1 cellular context compared by ENCODE assay signal in the genomic region with DNA sequence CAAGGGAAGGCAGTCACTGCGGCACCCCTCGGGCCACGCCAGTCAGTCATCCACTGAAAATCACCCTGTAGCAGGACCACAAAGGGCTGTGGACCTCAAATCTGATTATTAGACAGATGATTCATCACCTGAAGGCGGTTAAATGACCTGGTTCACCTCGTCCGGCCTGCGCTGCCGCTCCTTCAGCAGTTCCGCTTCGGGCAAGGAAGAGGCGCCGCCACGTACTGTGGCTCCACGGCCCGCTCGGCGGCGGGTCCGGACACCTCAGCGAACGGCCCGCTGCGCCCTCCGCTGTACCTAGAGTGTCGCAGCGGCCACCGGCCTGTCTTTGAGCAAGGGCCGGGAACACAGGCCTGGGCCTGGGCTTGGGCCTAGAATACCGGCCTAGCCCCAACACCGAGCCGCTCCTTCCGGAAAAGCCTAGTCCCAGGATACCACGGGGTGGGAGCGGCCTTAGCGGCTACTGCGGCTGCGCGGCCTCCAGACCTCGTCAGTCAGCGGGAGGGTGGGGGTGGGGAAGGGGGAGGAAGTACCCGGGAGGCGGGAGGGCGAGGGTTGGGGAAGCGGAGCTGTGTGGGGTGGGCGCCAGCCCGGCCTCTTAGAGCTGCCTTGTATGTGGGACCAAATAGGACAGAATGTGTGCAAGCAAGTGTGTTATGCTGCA.
TF ChIP-seq lines count a peak whose summit lies in the region.

A gene with protein sequence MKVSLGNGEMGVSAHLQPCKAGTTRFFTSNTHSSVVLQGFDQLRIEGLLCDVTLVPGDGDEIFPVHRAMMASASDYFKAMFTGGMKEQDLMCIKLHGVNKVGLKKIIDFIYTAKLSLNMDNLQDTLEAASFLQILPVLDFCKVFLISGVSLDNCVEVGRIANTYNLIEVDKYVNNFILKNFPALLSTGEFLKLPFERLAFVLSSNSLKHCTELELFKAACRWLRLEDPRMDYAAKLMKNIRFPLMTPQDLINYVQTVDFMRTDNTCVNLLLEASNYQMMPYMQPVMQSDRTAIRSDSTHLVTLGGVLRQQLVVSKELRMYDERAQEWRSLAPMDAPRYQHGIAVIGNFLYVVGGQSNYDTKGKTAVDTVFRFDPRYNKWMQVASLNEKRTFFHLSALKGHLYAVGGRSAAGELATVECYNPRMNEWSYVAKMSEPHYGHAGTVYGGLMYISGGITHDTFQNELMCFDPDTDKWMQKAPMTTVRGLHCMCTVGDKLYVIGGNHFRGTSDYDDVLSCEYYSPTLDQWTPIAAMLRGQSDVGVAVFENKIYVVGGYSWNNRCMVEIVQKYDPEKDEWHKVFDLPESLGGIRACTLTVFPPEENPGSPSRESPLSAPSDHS (minus strand): TSS at position 436 of the 664 bp plus-strand sequence. CDS start 545 bp downstream, outside the sequence.

TF ChIP-seq in HepG2, 621 proteins besides CTCF, POLR2A, EP300 and RAD21 (continued from another document and continues in another):
- no peak for TF ChIP-seq ZNF646 (CRISPR knock-in tag; IDR thresholded peaks at IDR 0.05)
- peak; percentile 94 for TF ChIP-seq YEATS2 (CRISPR knock-in tag; IDR thresholded peaks at IDR 0.05; ENCODE audit: borderline replicate concordance)
- TF ChIP-seq ZNF496 (CRISPR knock-in tag; IDR thresholded peaks at IDR 0.05; ENCODE audit: insufficient replicate concordance) = no peak
- TF ChIP-seq DMAP1 (CRISPR knock-in tag; IDR thresholded peaks at IDR 0.05) = peak; percentile 86; the same call in 1 of the 2 replicates
- TF ChIP-seq BCL3 (CRISPR knock-in tag; IDR thresholded peaks at IDR 0.05) = peak; percentile 94
- TF ChIP-seq ZNF451 (CRISPR knock-in tag; IDR thresholded peaks at IDR 0.05) = peak; percentile 41; the same call in 1 of the 2 replicates
- TF ChIP-seq, protein P1, sequence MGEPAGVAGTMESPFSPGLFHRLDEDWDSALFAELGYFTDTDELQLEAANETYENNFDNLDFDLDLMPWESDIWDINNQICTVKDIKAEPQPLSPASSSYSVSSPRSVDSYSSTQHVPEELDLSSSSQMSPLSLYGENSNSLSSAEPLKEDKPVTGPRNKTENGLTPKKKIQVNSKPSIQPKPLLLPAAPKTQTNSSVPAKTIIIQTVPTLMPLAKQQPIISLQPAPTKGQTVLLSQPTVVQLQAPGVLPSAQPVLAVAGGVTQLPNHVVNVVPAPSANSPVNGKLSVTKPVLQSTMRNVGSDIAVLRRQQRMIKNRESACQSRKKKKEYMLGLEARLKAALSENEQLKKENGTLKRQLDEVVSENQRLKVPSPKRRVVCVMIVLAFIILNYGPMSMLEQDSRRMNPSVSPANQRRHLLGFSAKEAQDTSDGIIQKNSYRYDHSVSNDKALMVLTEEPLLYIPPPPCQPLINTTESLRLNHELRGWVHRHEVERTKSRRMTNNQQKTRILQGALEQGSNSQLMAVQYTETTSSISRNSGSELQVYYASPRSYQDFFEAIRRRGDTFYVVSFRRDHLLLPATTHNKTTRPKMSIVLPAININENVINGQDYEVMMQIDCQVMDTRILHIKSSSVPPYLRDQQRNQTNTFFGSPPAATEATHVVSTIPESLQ (CRISPR knock-in tag; conservative IDR thresholded peaks at IDR 0.05) = no peak
- peak; percentile 76; the same call in 1 of the 2 replicates for TF ChIP-seq ARID4A (CRISPR knock-in tag; IDR thresholded peaks at IDR 0.05; ENCODE audit: borderline replicate concordance)
- peak; percentile 86 for TF ChIP-seq DR1 (CRISPR knock-in tag; IDR thresholded peaks at IDR 0.05)
- TF ChIP-seq ZNF563 (CRISPR knock-in tag; IDR thresholded peaks at IDR 0.05) = peak; percentile 75
- no peak for TF ChIP-seq MIXL1 (CRISPR knock-in tag; IDR thresholded peaks at IDR 0.05)
- no peak for TF ChIP-seq GRHL1 (CRISPR knock-in tag; conservative IDR thresholded peaks at IDR 0.05)
- no peak for TF ChIP-seq ZNF121 (CRISPR knock-in tag; IDR thresholded peaks at IDR 0.05)
- TF ChIP-seq ISX (CRISPR knock-in tag; conservative IDR thresholded peaks at IDR 0.05) = no peak; the same call in 1 of the 2 replicates
- TF ChIP-seq ZNF782 (CRISPR knock-in tag; IDR thresholded peaks at IDR 0.05; ENCODE audit: borderline replicate concordance) = peak; percentile 74; the same call in 1 of the 2 replicates
- TF ChIP-seq, protein P2, sequence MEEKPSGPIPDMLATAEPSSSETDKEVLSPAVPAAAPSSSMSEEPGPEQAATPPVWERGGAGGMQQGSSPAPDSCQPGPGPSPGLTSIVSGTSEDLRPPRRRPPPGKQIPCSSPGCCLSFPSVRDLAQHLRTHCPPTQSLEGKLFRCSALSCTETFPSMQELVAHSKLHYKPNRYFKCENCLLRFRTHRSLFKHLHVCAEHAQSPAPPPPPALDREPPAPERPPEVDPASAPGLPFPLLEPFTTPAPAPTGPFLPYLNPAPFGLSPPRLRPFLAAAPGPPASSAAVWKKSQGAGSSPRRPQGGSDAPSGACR (CRISPR knock-in tag; IDR thresholded peaks at IDR 0.05) = no peak; the same call in 1 of the 2 replicates
- TF ChIP-seq, protein P3, sequence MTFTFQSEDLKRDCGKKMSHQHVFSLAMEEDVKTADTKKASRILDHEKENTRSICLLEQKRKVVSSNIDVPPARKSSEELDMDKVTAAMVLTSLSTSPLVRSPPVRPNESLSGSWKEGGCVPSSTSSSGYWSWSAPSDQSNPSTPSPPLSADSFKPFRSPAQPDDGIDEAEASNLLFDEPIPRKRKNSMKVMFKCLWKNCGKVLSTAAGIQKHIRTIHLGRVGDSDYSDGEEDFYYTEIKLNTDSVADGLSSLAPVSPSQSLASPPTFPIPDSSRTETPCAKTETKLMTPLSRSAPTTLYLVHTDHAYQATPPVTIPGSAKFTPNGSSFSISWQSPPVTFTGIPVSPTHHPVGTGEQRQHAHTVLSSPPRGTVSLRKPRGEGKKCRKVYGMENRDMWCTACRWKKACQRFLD (CRISPR knock-in tag; IDR thresholded peaks at IDR 0.05; ENCODE audit: borderline replicate concordance) = no peak
- 0 out of 2 replicates have a peak, but pooled peaks have one; percentile 50 for TF ChIP-seq ZNF160 (CRISPR knock-in tag; IDR thresholded peaks at IDR 0.05)
- peak; percentile 64 for TF ChIP-seq SAP130 (CRISPR knock-in tag; IDR thresholded peaks at IDR 0.05; ENCODE audit: low read depth)
- TF ChIP-seq SALL2 (CRISPR knock-in tag; IDR thresholded peaks at IDR 0.05) = peak; percentile 71; the same call in 1 of the 2 replicates
- 0 out of 2 replicates have a peak, but pooled peaks have one; percentile 54 for TF ChIP-seq MYC (CRISPR knock-in tag; IDR thresholded peaks at IDR 0.05; ENCODE audit: borderline replicate concordance)
- TF ChIP-seq ZNF12 (CRISPR knock-in tag; IDR thresholded peaks at IDR 0.05) = peak; percentile 29; the same call in 1 of the 2 replicates
- TF ChIP-seq ZNF143 (CRISPR knock-in tag; IDR thresholded peaks at IDR 0.05) = peak; percentile 86
- peak; percentile 18; the same call in 1 of the 3 replicates for TF ChIP-seq MXI1 (IDR thresholded peaks at IDR 0.05; ENCODE audit: borderline replicate concordance, low read depth, low read length)
- TF ChIP-seq ZNF766 (CRISPR knock-in tag; IDR thresholded peaks at IDR 0.05; ENCODE audit: borderline replicate concordance) = no peak
- no peak for TF ChIP-seq DMTF1 (CRISPR knock-in tag; IDR thresholded peaks at IDR 0.05)
- no peak for TF ChIP-seq ZNF550 (CRISPR knock-in tag; IDR thresholded peaks at IDR 0.05; ENCODE audit: borderline replicate concordance)
